1 cellular context compared by ENCODE assay signal in genomic region chr1:201704439-201704792, GRCh38.
TF ChIP-seq lines count a peak whose summit lies in the region.

No MANE protein-coding gene starts in this region.

TF ChIP-seq in GM12878, 131 proteins besides CTCF, POLR2A, EP300 and RAD21:
- TF ChIP-seq HCFC1 (IDR thresholded peaks at IDR 0.05; ENCODE audit: low read length) (0 out of 2 replicates have a peak, but pooled peaks have one; percentile 2), CBX5 (IDR thresholded peaks at IDR 0.05; ENCODE audit: low read depth) (no peak)
